Comparison of ENCODE assay signal across 11 cellular contexts in the genomic region with DNA sequence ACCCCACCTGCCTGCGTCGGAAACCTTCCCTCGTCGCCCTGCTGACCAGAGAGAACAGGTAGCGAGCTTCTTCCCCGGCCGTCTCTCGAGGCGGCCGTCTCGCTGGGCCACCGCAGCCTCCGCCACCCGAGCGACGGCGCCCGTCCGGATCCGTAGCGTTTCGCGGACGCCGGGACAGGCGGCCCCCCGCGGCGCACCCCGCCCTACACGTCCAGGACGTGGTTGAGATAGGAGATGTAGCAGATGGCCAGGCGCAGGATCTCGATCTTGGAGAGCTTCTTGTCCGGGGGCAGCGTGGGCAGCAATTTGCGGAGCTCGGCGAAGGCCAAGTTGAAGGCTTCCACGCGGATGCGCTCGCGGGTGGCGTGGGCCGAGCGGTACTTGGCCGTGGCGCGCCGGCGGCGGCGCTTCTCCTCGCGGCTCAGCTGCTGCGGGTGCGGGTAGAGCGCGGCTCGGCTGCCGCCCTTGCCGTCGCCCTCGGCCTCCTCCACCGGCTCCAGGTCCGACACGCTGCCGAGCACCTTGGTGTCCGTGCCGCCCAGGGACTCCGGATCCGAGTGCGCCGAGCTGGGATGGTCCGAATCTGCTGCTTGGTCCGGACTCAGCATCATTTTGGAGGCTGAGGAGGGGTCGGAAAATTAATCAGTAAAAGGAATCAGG. TPM values are rescaled to one million over a fixed set of nuclear protein-coding genes. Genes with fewer than 3 reads are reported as not detected.
DNase-seq lines count a peak whose midpoint lies in the region; ATAC-seq lines count a peak whose summit lies in the region.
"Had no signal": no experiment of that assay in that cellular context is flagged by ENCODE, and none has a peak within 500 bp of the region (broad histone marks: within the 10 kb centered on the region; RNA-seq: fewer than 3 reads in every experiment).

No MANE protein-coding gene starts in this region.

- peak; percentile 70 for DNase-seq in Daoy (ENCODE audit: low read depth)
- DNase-seq in NCI-H524 treated with DMSO at 0.1 percent for 48 hours (lab: John Stamatoyannopoulos, UW) = peak; percentile 24
- DNase-seq in globus pallidus (ENCODE audit: low spot score) = peak; percentile 29
- DNase-seq in posterior cingulate gyrus = peak in 8 of 10 donors; percentile 10 to 90 (median 44)
- no peak for DNase-seq in sciatic nerve (ENCODE audit: low spot score)
- DNase-seq in stimulated activated naive CD4-positive, alpha-beta T cell treated with Interleukin-2 at 50 U/mL for 16 hours (lab: John Stamatoyannopoulos, UW) = no peak
- no peak for DNase-seq in kidney glomerular epithelial cell (lab: John Stamatoyannopoulos, UW)
- DNase-seq: MM.1S, T1000 had no signal

- ATAC-seq in sciatic nerve = no peak
- no peak for ATAC-seq in GM19455 (IDR thresholded peaks at IDR 0.05; ENCODE audit: unreplicated experiment)

- intact Hi-C loops in posterior cingulate gyrus (cut with DNase I) (loop anchor here (5.0 kb wide), 1 partner anchor 139 kb away; a partner anchor contains a TSS), sciatic nerve (cut with DNase I) (no loop called here)

RNA-seq across cellular contexts. Expression of a gene that starts 3.0 kb away (rescaled TPM):
- 0.34 and 1.9 TPM in 2 replicates for total RNA-seq in Daoy (2014; rRNA removed; shearing (Covaris generic))
- total RNA-seq in sciatic nerve = not detected
- total RNA-seq: left lobe of liver had no signal

Comparison
In these comparisons a context has a peak if more than half of its experiments do, and no peak if none do; other contexts are left out.
1. DNase-seq: peak in Daoy (single experiment), NCI-H524 treated with DMSO at 0.1 percent for 48 hours (single experiment), globus pallidus (single experiment) and posterior cingulate gyrus (8 of 10); none in sciatic nerve (single experiment), stimulated activated naive CD4-positive, alpha-beta T cell treated with Interleukin-2 at 50 U/mL for 16 hours (single experiment) and kidney glomerular epithelial cell (single experiment).